Comparison of ENCODE assay signal across 27 cellular contexts in genomic region chr10:96305019-96305418, GRCh38. TPM values are rescaled to one million over a fixed set of nuclear protein-coding genes. Genes with fewer than 3 reads are reported as not detected.
"Had no signal": no experiment of that assay in that cellular context is flagged by ENCODE, and none has a peak within 500 bp of the region (broad histone marks: within the 10 kb centered on the region; RNA-seq: fewer than 3 reads in every experiment).

No MANE protein-coding gene starts in this region.

- H3K4me3 ChIP-seq: heart left ventricle, sigmoid colon, smooth muscle cell, stomach, suprapubic skin, transverse colon had no signal

- DNase-seq: activated CD4-positive, alpha-beta T cell treated with anti-CD3 and anti-CD28 coated beads, Interleukin-2, amount 50 U/mL, for 48 hours; activated CD4-positive, CD25-positive, alpha-beta regulatory T cell treated with anti-CD3 and anti-CD28 coated beads, Interleukin-2, amount 50 U/mL, for 72 hours; activated naive CD8-positive, alpha-beta T cell treated with anti-CD3 and anti-CD28 coated beads, Interleukin-2, amount 10 ng/mL, durations not matched to agents 7 days and 5 days; amygdala; cortex of kidney; heart left ventricle; islet precursor cell; left cardiac atrium; midbrain; retina; sigmoid colon; stimulated activated CD4-positive, alpha-beta T cell treated with anti-CD3 and anti-CD28 coated beads, Interleukin-4, amount 100 ng/mL, for 1 hour; stomach; T-cell; transverse colon; WERI-Rb-1 had no signal

- H3K36me3 ChIP-seq: heart left ventricle, sigmoid colon, stomach, suprapubic skin, transverse colon, WERI-Rb-1 had no signal

- H3K9me3 ChIP-seq: heart left ventricle, sigmoid colon, stomach, suprapubic skin, transverse colon had no signal

- H3K36me3 Mint-ChIP-seq: activated naive CD8-positive, alpha-beta T cell treated with anti-CD3 and anti-CD28 coated beads, Interleukin-2, amount 10 ng/mL, durations not matched to agents 7 days and 5 days; natural killer cell treated with Interleukin-12 subunit alpha and Interleukin-12 subunit beta and Interleukin-15 and Interleukin-18, amount 100 ng/mL, for 72 hours; T-cell had no signal

- H3K4me3 Mint-ChIP-seq: activated naive CD8-positive, alpha-beta T cell treated with anti-CD3 and anti-CD28 coated beads, Interleukin-2, amount 10 ng/mL, durations not matched to agents 7 days and 5 days; activated T-helper 17 cell treated with anti-CD3 and anti-CD28 coated beads, Interleukin-2, amount 50 U/mL, for 72 hours; natural killer cell treated with Interleukin-12 subunit alpha and Interleukin-12 subunit beta and Interleukin-15 and Interleukin-18, amount 100 ng/mL, for 72 hours; T-helper 2 cell treated with Interferon-gamma antibody and Interleukin-4, amounts not matched to agents 5 μg/mL and 100 μg/mL, for 36 hours had no signal

- H3K9me3 Mint-ChIP-seq: activated naive CD8-positive, alpha-beta T cell treated with anti-CD3 and anti-CD28 coated beads, Interleukin-2, amount 10 ng/mL, durations not matched to agents 7 days and 5 days; activated T-helper 17 cell treated with anti-CD3 and anti-CD28 coated beads, Interleukin-2, amount 50 U/mL, for 72 hours; natural killer cell treated with Interleukin-12 subunit alpha and Interleukin-12 subunit beta and Interleukin-15 and Interleukin-18, amount 100 ng/mL, for 72 hours; T-cell; T-helper 2 cell treated with Interferon-gamma antibody and Interleukin-4, amounts not matched to agents 5 μg/mL and 100 μg/mL, for 36 hours had no signal

- H3K4me1 Mint-ChIP-seq: activated T-helper 17 cell treated with anti-CD3 and anti-CD28 coated beads, Interleukin-2, amount 50 U/mL, for 72 hours had no signal

- ATAC-seq: activated T-helper 17 cell treated with anti-CD3 and anti-CD28 coated beads, Interleukin-2, amount 50 U/mL, for 72 hours; heart left ventricle; left cardiac atrium; natural killer cell treated with Interleukin-12 subunit alpha and Interleukin-12 subunit beta and Interleukin-15 and Interleukin-18, amount 100 ng/mL, for 72 hours; T-cell had no signal

- H3K27ac Mint-ChIP-seq: activated naive CD8-positive, alpha-beta T cell treated with anti-CD3 and anti-CD28 coated beads, Interleukin-2, amount 10 ng/mL, durations not matched to agents 7 days and 5 days; activated T-helper 17 cell treated with anti-CD3 and anti-CD28 coated beads, Interleukin-2, amount 50 U/mL, for 72 hours; natural killer cell treated with Interleukin-12 subunit alpha and Interleukin-12 subunit beta and Interleukin-15 and Interleukin-18, amount 100 ng/mL, for 72 hours; progenitor cell of endocrine pancreas; T-cell; T-helper 2 cell treated with Interferon-gamma antibody and Interleukin-4, amounts not matched to agents 5 μg/mL and 100 μg/mL, for 36 hours had no signal

- H3K27me3 Mint-ChIP-seq: progenitor cell of endocrine pancreas had no signal

- H3K27ac ChIP-seq: heart left ventricle, sigmoid colon, stomach, suprapubic skin, transverse colon, WERI-Rb-1 had no signal

- H3K27me3 ChIP-seq: sigmoid colon had no signal

- H3K4me2 ChIP-seq: smooth muscle cell had no signal

RNA-seq across cellular contexts. Expression of gene DNTT, which starts 0.8 kb away (rescaled TPM):
- total RNA-seq: activated naive CD8-positive, alpha-beta T cell treated with anti-CD3 and anti-CD28 coated beads, Interleukin-2, amount 10 ng/mL, durations not matched to agents 7 days and 5 days; activated T-helper 17 cell treated with anti-CD3 and anti-CD28 coated beads, Interleukin-2, amount 50 U/mL, for 72 hours; cerebellum; epithelial cell of proximal tubule; fibroblast of villous mesenchyme; heart left ventricle; left cardiac atrium; natural killer cell treated with Interleukin-12 subunit alpha and Interleukin-12 subunit beta and Interleukin-15 and Interleukin-18, amount 100 ng/mL, for 72 hours; osteocyte; progenitor cell of endocrine pancreas; sigmoid colon; smooth muscle cell; stomach; suprapubic skin; transverse colon had no signal
- polyA plus RNA-seq: heart left ventricle, liver, sigmoid colon, smooth muscle cell, stomach had no signal

RNA-seq across cellular contexts. Expression of gene BLNK, which starts 33.6 kb away (rescaled TPM):
- total RNA-seq: activated T-helper 17 cell treated with anti-CD3 and anti-CD28 coated beads, Interleukin-2, amount 50 U/mL, for 72 hours; fibroblast of villous mesenchyme; osteocyte had no signal

RNA-seq across cellular contexts. Expression of gene OPALIN, which starts 53.8 kb away (rescaled TPM):
- total RNA-seq: activated naive CD8-positive, alpha-beta T cell treated with anti-CD3 and anti-CD28 coated beads, Interleukin-2, amount 10 ng/mL, durations not matched to agents 7 days and 5 days; activated T-helper 17 cell treated with anti-CD3 and anti-CD28 coated beads, Interleukin-2, amount 50 U/mL, for 72 hours; cerebellum; epithelial cell of proximal tubule; fibroblast of villous mesenchyme; left cardiac atrium; liver; natural killer cell treated with Interleukin-12 subunit alpha and Interleukin-12 subunit beta and Interleukin-15 and Interleukin-18, amount 100 ng/mL, for 72 hours; osteocyte; progenitor cell of endocrine pancreas; sigmoid colon; smooth muscle cell; stomach; suprapubic skin; T-cell; transverse colon had no signal
- polyA plus RNA-seq: heart left ventricle, liver, sigmoid colon, smooth muscle cell, stomach had no signal
